10 cellular contexts compared by ENCODE assay signal in genomic region chr4:182978152-182978827, GRCh38.
A peak's percentile ranks its signal among the peaks of the same experiment; 100 is the strongest.
DNase-seq lines count a peak whose midpoint lies in the region; ATAC-seq and TF ChIP-seq lines count a peak whose summit lies in the region.
"Had no signal": no experiment of that assay in that cellular context is flagged by ENCODE, and none has a peak within 500 bp of the region (broad histone marks: within the 10 kb centered on the region; RNA-seq: fewer than 3 reads in every experiment).

No MANE protein-coding gene starts in this region.

- ATAC-seq in GM19455 (IDR thresholded peaks at IDR 0.05; ENCODE audit: unreplicated experiment) (peak; percentile 60), HG03108 (IDR thresholded peaks at IDR 0.05; ENCODE audit: unreplicated experiment) (peak; percentile 59)

- no peaks in the 10 kb centered on the region for H3K36me3 Mint-ChIP-seq in activated naive CD4-positive, alpha-beta T cell treated with anti-CD3 and anti-CD28 coated beads, Interleukin-2, amount 10 ng/mL, durations not matched to agents 7 days and 5 days

- no peaks in the 10 kb centered on the region for H3K9me3 ChIP-seq in adrenal gland (replicated peaks in 1 of 3)

- no peak overlapping the region for H3K4me3 ChIP-seq in astrocyte of the spinal cord (ENCODE audit: low read depth, low read length)
- H3K4me3 ChIP-seq in adrenal gland, result no peak overlapping the region

- TF ChIP-seq CTCF in astrocyte of the spinal cord (IDR thresholded peaks at IDR 0.05; ENCODE audit: low read depth, low read length) (no peak), adrenal gland (IDR thresholded peaks at IDR 0.05) (no peak)

- no peaks in the 10 kb centered on the region for H3K4me1 Mint-ChIP-seq in activated naive CD4-positive, alpha-beta T cell treated with anti-CD3 and anti-CD28 coated beads, Interleukin-2, amount 10 ng/mL, durations not matched to agents 7 days and 5 days

- TF ChIP-seq POLR2A in adrenal gland (IDR thresholded peaks at IDR 0.05), result no peak

- CTCF ChIA-PET in activated naive CD4-positive, alpha-beta T cell treated with anti-CD3 and anti-CD28 coated beads, Interleukin-2, amount 10 ng/mL, durations not matched to agents 7 days and 5 days (lab: Charles Lee), result no interaction called here

- DNase-seq in EL, result peak; percentile 77
- DNase-seq in astrocyte of the spinal cord (ENCODE audit: low read depth, low spot score), result peak; percentile 47
- DNase-seq in stimulated activated CD4-positive, alpha-beta T cell treated with anti-CD3 and anti-CD28 coated beads, Interleukin-2, amount 100 ng/mL, for 24 hours, result no peak
- no peak for DNase-seq in HCEC 1CT
- DNase-seq in activated naive CD4-positive, alpha-beta T cell treated with anti-CD3 and anti-CD28 coated beads, Interleukin-2, amount 10 ng/mL, durations not matched to agents 7 days and 5 days, result no peak
- no peak for DNase-seq in adrenal gland
- DNase-seq: activated CD4-positive, alpha-beta T cell treated with anti-CD3 and anti-CD28 coated beads for 4 hours; effector CD4-positive, alpha-beta T cell had no signal

- in situ Hi-C loops in astrocyte of the spinal cord (cut with HindIII; ENCODE audit: low sequenced_read_pairs), result no loop called here

- no peaks in the 10 kb centered on the region for H3K4me1 ChIP-seq in adrenal gland (replicated peaks in 1 of 2)

- WGBS in adrenal gland, 4 donors, result 89 to 95% (median 91%) methylated on average over 6 to 8 of the region's 8 CpGs

- H3K27me3 Mint-ChIP-seq in activated naive CD4-positive, alpha-beta T cell treated with anti-CD3 and anti-CD28 coated beads, Interleukin-2, amount 10 ng/mL, durations not matched to agents 7 days and 5 days, result no peaks in the 10 kb centered on the region

- H3K27ac ChIP-seq in adrenal gland, result no peak overlapping the region

- H3K36me3 ChIP-seq in adrenal gland (replicated peaks in 1 of 2), result no peaks in the 10 kb centered on the region

- intact Hi-C loops in adrenal gland (cut with DNase I), result no loop called here

- H3K27me3 ChIP-seq in adrenal gland, result no peaks in the 10 kb centered on the region

- no peak overlapping the region for H3K4me3 Mint-ChIP-seq in activated naive CD4-positive, alpha-beta T cell treated with anti-CD3 and anti-CD28 coated beads, Interleukin-2, amount 10 ng/mL, durations not matched to agents 7 days and 5 days

- no peak overlapping the region for H3K27ac Mint-ChIP-seq in activated naive CD4-positive, alpha-beta T cell treated with anti-CD3 and anti-CD28 coated beads, Interleukin-2, amount 10 ng/mL, durations not matched to agents 7 days and 5 days

- no peaks in the 10 kb centered on the region for H3K9me3 Mint-ChIP-seq in activated naive CD4-positive, alpha-beta T cell treated with anti-CD3 and anti-CD28 coated beads, Interleukin-2, amount 10 ng/mL, durations not matched to agents 7 days and 5 days

Comparison
In these comparisons a context has a peak if more than half of its experiments do, and no peak if none do; other contexts are left out.
1. DNase-seq: peak in EL (single experiment) and astrocyte of the spinal cord (single experiment); none in stimulated activated CD4-positive, alpha-beta T cell treated with anti-CD3 and anti-CD28 coated beads, Interleukin-2, amount 100 ng/mL, for 24 hours (0 of 2), HCEC 1CT (single experiment), activated naive CD4-positive, alpha-beta T cell treated with anti-CD3 and anti-CD28 coated beads, Interleukin-2, amount 10 ng/mL, durations not matched to agents 7 days and 5 days (single experiment) and adrenal gland (0 of 7).